ENCODE assay signal across 1 cellular context in the genomic region with DNA sequence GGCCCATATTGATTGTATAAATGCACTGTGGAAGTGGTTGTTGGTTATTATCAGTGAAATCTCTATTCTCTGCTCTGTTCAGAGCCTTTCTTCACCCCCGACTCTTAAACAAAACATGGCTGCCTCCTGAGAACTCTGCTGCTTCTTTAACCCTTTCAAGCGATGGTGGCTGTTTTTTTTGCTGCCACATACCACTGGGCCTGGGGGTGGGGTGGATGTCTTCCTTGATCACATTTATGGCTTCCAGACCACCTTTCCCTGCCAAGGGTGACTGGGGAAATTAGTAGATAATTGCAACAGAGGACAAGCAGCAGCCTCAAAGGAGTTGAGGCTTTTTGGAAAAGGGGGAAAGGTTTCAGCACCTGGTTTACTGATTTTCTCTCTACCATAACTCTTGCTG.
TF ChIP-seq lines count a peak whose summit lies in the region.

No MANE protein-coding gene starts in this region.

TF ChIP-seq in SK-N-SH, 30 proteins besides CTCF, POLR2A, EP300 and RAD21 (continued from another document):
- TF ChIP-seq CHD2 (IDR thresholded peaks at IDR 0.05; ENCODE audit: low read length, partially characterized antibody) = peak; percentile 27
